19 cellular contexts compared by ENCODE assay signal in the genomic region with DNA sequence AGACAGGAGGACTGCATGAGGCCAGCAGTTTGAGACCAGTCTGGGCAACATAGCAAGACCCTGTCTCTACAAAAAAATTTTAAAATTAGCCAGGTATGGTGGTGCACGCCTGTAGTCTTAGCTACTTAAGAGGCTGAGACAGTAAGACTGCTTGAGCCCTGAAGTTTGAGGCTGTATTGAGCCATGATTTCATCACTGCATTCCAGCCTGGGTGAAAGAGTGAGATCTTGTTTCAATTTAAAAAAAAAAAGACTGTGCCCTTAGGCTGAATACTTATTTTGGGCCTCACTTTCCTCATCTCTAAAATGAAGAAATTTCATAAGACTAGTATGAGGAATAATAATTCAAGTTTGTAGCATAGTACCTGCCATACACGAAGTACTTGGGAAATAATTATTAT. TPM values are rescaled to one million over a fixed set of nuclear protein-coding genes. Genes with fewer than 3 reads are reported as not detected.
DNase-seq lines count a peak whose midpoint lies in the region; ATAC-seq and TF ChIP-seq lines count a peak whose summit lies in the region.
"Had no signal": no experiment of that assay in that cellular context is flagged by ENCODE, and none has a peak within 500 bp of the region (broad histone marks: within the 10 kb centered on the region; RNA-seq: fewer than 3 reads in every experiment).

No MANE protein-coding gene starts in this region.

- H3K23ac ChIP-seq in mesendoderm (ENCODE audit: low read length), result no peak overlapping the region

- H3K79me2 ChIP-seq in PC-3 (ENCODE audit: low read length) (no peaks in the 10 kb centered on the region), mesendoderm (ENCODE audit: control insufficient read depth, insufficient read depth, low read length) (no peaks in the 10 kb centered on the region)

- H3K56ac ChIP-seq in mesendoderm (ENCODE audit: low read length), result no peak overlapping the region

- H2BK120ac ChIP-seq in mesendoderm (ENCODE audit: low read depth, low read length), result no peak overlapping the region

- no peak overlapping the region for H4K5ac ChIP-seq in mesendoderm (ENCODE audit: low read length)

- H3K9ac ChIP-seq in PC-3 (ENCODE audit: low read length), result no peak overlapping the region
- H3K9ac ChIP-seq in mesendoderm (ENCODE audit: low read length), result no peak overlapping the region
- H3K9ac ChIP-seq: BLaER1 had no signal

- H3K36me3 ChIP-seq in PC-3 (ENCODE audit: low read depth, low read length) (no peaks in the 10 kb centered on the region), mesendoderm (ENCODE audit: control insufficient read depth, insufficient read depth, low read length) (no peaks in the 10 kb centered on the region)
- H3K36me3 ChIP-seq: esophagus squamous epithelium had no signal

- no peak overlapping the region for H2AFZ ChIP-seq in PC-3 (ENCODE audit: low read length)

- TF ChIP-seq CTCF in PC-3 (conservative IDR thresholded peaks at IDR 0.05; ENCODE audit: low read depth, low read length), result no peak
- no peak for TF ChIP-seq CTCF in choroid plexus epithelial cell (conservative IDR thresholded peaks at IDR 0.05; ENCODE audit: low read depth, low read length)

- no peak overlapping the region for H3K18ac ChIP-seq in mesendoderm (ENCODE audit: low read length)

- DNase-seq in EL (peak; percentile 67), PC-3 (peak; percentile 19), choroid plexus epithelial cell (ENCODE audit: low read depth) (peak; percentile 90), mesendoderm (peak; percentile 45), NCI-H2196 (lab: John Stamatoyannopoulos, UW; ENCODE audit: unreplicated experiment) (no peak)
- no peak for DNase-seq in activated CD8-positive, alpha-beta T cell treated with anti-CD3 and anti-CD28 coated beads, Interleukin-2, amount 10 ng/mL, durations not matched to agents 7 days and 5 days
- no peak for DNase-seq in activated CD4-positive, alpha-beta T cell treated with anti-CD3 and anti-CD28 coated beads, Interleukin-2, amount 10 ng/mL, durations not matched to agents 24 days and 14 days
- DNase-seq in stimulated activated CD4-positive, alpha-beta T cell treated with anti-CD3 and anti-CD28 coated beads, Interleukin-2, amount 100 ng/mL, for 48 hours, result no peak
- DNase-seq: activated CD4-positive, alpha-beta T cell treated with anti-CD3 and anti-CD28 coated beads, Interleukin-2, amount 10 ng/mL, durations not matched to agents 7 days and 5 days; activated naive CD4-positive, alpha-beta T cell; esophagus squamous epithelium; NCI-H1694 treated with DMSO at 0.1 percent for 48 hours; nephron progenitor cell had no signal

- no peaks in the 10 kb centered on the region for H4K20me1 ChIP-seq in PC-3 (ENCODE audit: low read length)
- H4K20me1 ChIP-seq: BLaER1 had no signal

- no peaks in the 10 kb centered on the region for H3K4me1 Mint-ChIP-seq in activated CD8-positive, alpha-beta T cell treated with anti-CD3 and anti-CD28 coated beads, Interleukin-2, amount 10 ng/mL, durations not matched to agents 7 days and 5 days (ENCODE audit: low read depth)
- H3K4me1 Mint-ChIP-seq in activated CD4-positive, alpha-beta T cell treated with anti-CD3 and anti-CD28 coated beads, Interleukin-2, amount 10 ng/mL, durations not matched to agents 24 days and 14 days, result no peaks in the 10 kb centered on the region
- H3K4me1 Mint-ChIP-seq: activated CD4-positive, alpha-beta T cell treated with anti-CD3 and anti-CD28 coated beads, Interleukin-2, amount 10 ng/mL, durations not matched to agents 7 days and 5 days; mesothelial cell of epicardium; nephron progenitor cell had no signal

- no peak overlapping the region for H2BK5ac ChIP-seq in mesendoderm (ENCODE audit: low read length)

- H3K4ac ChIP-seq in mesendoderm (ENCODE audit: low read depth, low read length), result no peak overlapping the region

- H3K27ac ChIP-seq in PC-3 (ENCODE audit: low read length), result no peak overlapping the region
- H3K27ac ChIP-seq in mesendoderm (ENCODE audit: low read depth, low read length), result no peak overlapping the region
- H3K27ac ChIP-seq: BLaER1, esophagus squamous epithelium had no signal

- no peaks in the 10 kb centered on the region for H3K9me3 ChIP-seq in PC-3 (ENCODE audit: low read length)
- H3K9me3 ChIP-seq: BLaER1, esophagus squamous epithelium had no signal

- H3K4me3 Mint-ChIP-seq in activated CD8-positive, alpha-beta T cell treated with anti-CD3 and anti-CD28 coated beads, Interleukin-2, amount 10 ng/mL, durations not matched to agents 7 days and 5 days, result no peak overlapping the region
- no peak overlapping the region for H3K4me3 Mint-ChIP-seq in activated CD4-positive, alpha-beta T cell treated with anti-CD3 and anti-CD28 coated beads, Interleukin-2, amount 10 ng/mL, durations not matched to agents 24 days and 14 days
- H3K4me3 Mint-ChIP-seq: activated CD4-positive, alpha-beta T cell treated with anti-CD3 and anti-CD28 coated beads, Interleukin-2, amount 10 ng/mL, durations not matched to agents 7 days and 5 days; brain; mesothelial cell of epicardium; nephron progenitor cell had no signal

- H3K27me3 Mint-ChIP-seq in activated CD8-positive, alpha-beta T cell treated with anti-CD3 and anti-CD28 coated beads, Interleukin-2, amount 10 ng/mL, durations not matched to agents 7 days and 5 days (ENCODE audit: low read depth), result no peaks in the 10 kb centered on the region
- H3K27me3 Mint-ChIP-seq in activated CD4-positive, alpha-beta T cell treated with anti-CD3 and anti-CD28 coated beads, Interleukin-2, amount 10 ng/mL, durations not matched to agents 24 days and 14 days, result no peaks in the 10 kb centered on the region
- H3K27me3 Mint-ChIP-seq: activated CD4-positive, alpha-beta T cell treated with anti-CD3 and anti-CD28 coated beads, Interleukin-2, amount 10 ng/mL, durations not matched to agents 7 days and 5 days; brain; progenitor cell of endocrine pancreas had no signal

- CTCF ChIA-PET in PC-3 (lab: Charles Lee), result interaction anchor here (0.7 kb wide), 1 partner anchor 14 kb away, joined by 3 read pairs; no protein-coding TSS in a partner anchor
- CTCF ChIA-PET in activated CD8-positive, alpha-beta T cell treated with anti-CD3 and anti-CD28 coated beads, Interleukin-2, amount 10 ng/mL, durations not matched to agents 7 days and 5 days (lab: Charles Lee), result no interaction called here

- H3K9me2 ChIP-seq in PC-3 (replicated peaks; ENCODE audit: low read length), result no peaks in the 10 kb centered on the region

- POLR2A ChIA-PET in PC-3 (lab: Charles Lee; ENCODE audit: unreplicated experiment), result interaction anchor here (0.7 kb wide), 1 partner anchor 49 kb away, joined by 12 read pairs; no protein-coding TSS in a partner anchor
- POLR2A ChIA-PET in activated CD8-positive, alpha-beta T cell treated with anti-CD3 and anti-CD28 coated beads, Interleukin-2, amount 10 ng/mL, durations not matched to agents 7 days and 5 days (lab: Charles Lee), result no interaction called here

- H3K9me3 Mint-ChIP-seq in activated CD8-positive, alpha-beta T cell treated with anti-CD3 and anti-CD28 coated beads, Interleukin-2, amount 10 ng/mL, durations not matched to agents 7 days and 5 days (ENCODE audit: insufficient read depth), result no peaks in the 10 kb centered on the region
- no peaks in the 10 kb centered on the region for H3K9me3 Mint-ChIP-seq in activated CD4-positive, alpha-beta T cell treated with anti-CD3 and anti-CD28 coated beads, Interleukin-2, amount 10 ng/mL, durations not matched to agents 24 days and 14 days
- H3K9me3 Mint-ChIP-seq: activated CD4-positive, alpha-beta T cell treated with anti-CD3 and anti-CD28 coated beads, Interleukin-2, amount 10 ng/mL, durations not matched to agents 7 days and 5 days; brain; mesothelial cell of epicardium; nephron progenitor cell had no signal

- ATAC-seq in PC-3, result no peak
- ATAC-seq in activated CD8-positive, alpha-beta T cell treated with anti-CD3 and anti-CD28 coated beads, Interleukin-2, amount 10 ng/mL, durations not matched to agents 7 days and 5 days, result no peak
- ATAC-seq: Right ventricle myocardium inferior had no signal

- no peak overlapping the region for H2BK15ac ChIP-seq in mesendoderm (replicated peaks; ENCODE audit: low read depth)

- intact Hi-C loops in PC-3 (cut with micrococcal nuclease), result no loop called here
- intact Hi-C loops in activated CD4-positive, alpha-beta T cell treated with anti-CD3 and anti-CD28 coated beads, Interleukin-2, amount 10 ng/mL, durations not matched to agents 24 days and 14 days (cut with micrococcal nuclease), result no loop called here

- no peak overlapping the region for H3K4me2 ChIP-seq in PC-3 (ENCODE audit: low read length)
- no peak overlapping the region for H3K4me2 ChIP-seq in mesendoderm (ENCODE audit: low read length)
- H3K4me2 ChIP-seq: BLaER1, smooth muscle cell had no signal

- H3K27ac Mint-ChIP-seq in activated CD8-positive, alpha-beta T cell treated with anti-CD3 and anti-CD28 coated beads, Interleukin-2, amount 10 ng/mL, durations not matched to agents 7 days and 5 days, result no peak overlapping the region
- H3K27ac Mint-ChIP-seq in activated CD4-positive, alpha-beta T cell treated with anti-CD3 and anti-CD28 coated beads, Interleukin-2, amount 10 ng/mL, durations not matched to agents 24 days and 14 days, result no peak overlapping the region
- H3K27ac Mint-ChIP-seq: activated CD4-positive, alpha-beta T cell treated with anti-CD3 and anti-CD28 coated beads, Interleukin-2, amount 10 ng/mL, durations not matched to agents 7 days and 5 days; brain; mesothelial cell of epicardium; progenitor cell of endocrine pancreas had no signal

- H4K8ac ChIP-seq in mesendoderm (ENCODE audit: low read depth, low read length), result no peak overlapping the region

- no peaks in the 10 kb centered on the region for H3K36me3 Mint-ChIP-seq in activated CD8-positive, alpha-beta T cell treated with anti-CD3 and anti-CD28 coated beads, Interleukin-2, amount 10 ng/mL, durations not matched to agents 7 days and 5 days (ENCODE audit: low read depth)
- no peaks in the 10 kb centered on the region for H3K36me3 Mint-ChIP-seq in activated CD4-positive, alpha-beta T cell treated with anti-CD3 and anti-CD28 coated beads, Interleukin-2, amount 10 ng/mL, durations not matched to agents 24 days and 14 days (ENCODE audit: low read depth)
- H3K36me3 Mint-ChIP-seq: mesothelial cell of epicardium had no signal

- H3K79me1 ChIP-seq in mesendoderm (ENCODE audit: low read length), result no peaks in the 10 kb centered on the region

- H3K4me3 ChIP-seq in PC-3 (ENCODE audit: low read length) (no peak overlapping the region), choroid plexus epithelial cell (ENCODE audit: low read depth, low read length) (no peak overlapping the region), mesendoderm (ENCODE audit: low read length) (no peak overlapping the region)
- H3K4me3 ChIP-seq: BLaER1, esophagus squamous epithelium, smooth muscle cell had no signal

- no CpG with 5 or more reads among the region's 2 CpGs for WGBS in mesendoderm (ENCODE audit: extremely low coverage, insufficient coverage, low lambda C conversion rate)

- no TSS peak for BruUV-seq in PC-3 (replicated peaks; lab: Mats Ljungman, UMichigan)

- H3K27me3 ChIP-seq in PC-3 (ENCODE audit: low read length) (no peaks in the 10 kb centered on the region), mesendoderm (ENCODE audit: insufficient read depth, low read length, poor library complexity) (no peaks in the 10 kb centered on the region)
- H3K27me3 ChIP-seq: BLaER1, esophagus squamous epithelium had no signal

- no peak overlapping the region for H2AK5ac ChIP-seq in mesendoderm (ENCODE audit: low read length)

- H3F3A ChIP-seq in PC-3 (ENCODE audit: low read length, unreplicated experiment), result no peaks in the 10 kb centered on the region

- peaks cover 4% of the 10 kb centered on the region for H3K4me1 ChIP-seq in PC-3 (ENCODE audit: insufficient read depth, low read length)
- H3K4me1 ChIP-seq in mesendoderm (ENCODE audit: control insufficient read depth, low read depth, low read length), result no peaks in the 10 kb centered on the region
- H3K4me1 ChIP-seq: BLaER1, esophagus squamous epithelium had no signal

RNA-seq across cellular contexts. Expression of gene AQP11, which starts 6.9 kb away (rescaled TPM):
- 2.2 and 3.1 TPM in 2 replicates for total RNA-seq in PC-3 (2014; rRNA removed)
- polyA plus RNA-seq in mesendoderm (2013, experiment 1 of 2), result 0.38 TPM
- 0.43 TPM for polyA plus RNA-seq in mesendoderm (2013, experiment 2 of 2)
- total RNA-seq in activated CD8-positive, alpha-beta T cell treated with anti-CD3 and anti-CD28 coated beads, Interleukin-2, amount 10 ng/mL, durations not matched to agents 7 days and 5 days, result under 1 TPM; 0.21 to 0.39 TPM
- 0.38 and 0.65 TPM in 2 replicates for total RNA-seq in activated CD4-positive, alpha-beta T cell treated with anti-CD3 and anti-CD28 coated beads, Interleukin-2, amount 10 ng/mL, durations not matched to agents 24 days and 14 days

RNA-seq across cellular contexts. Expression of gene CLNS1A, which starts 41.0 kb away (rescaled TPM):
- 302 and 361 TPM in 2 replicates for total RNA-seq in PC-3 (2014; rRNA removed)
- polyA plus RNA-seq in mesendoderm (2013, experiment 1 of 2), result 94.5 TPM
- polyA plus RNA-seq in mesendoderm (2013, experiment 2 of 2), result 96.1 TPM
- 100 to 1,000 TPM in 1 of 2 experiments, 10 to 100 TPM in 1; 99.9 to 103 TPM for total RNA-seq in activated CD8-positive, alpha-beta T cell treated with anti-CD3 and anti-CD28 coated beads, Interleukin-2, amount 10 ng/mL, durations not matched to agents 7 days and 5 days
- 177 and 186 TPM in 2 replicates for total RNA-seq in activated CD4-positive, alpha-beta T cell treated with anti-CD3 and anti-CD28 coated beads, Interleukin-2, amount 10 ng/mL, durations not matched to agents 24 days and 14 days

Comparison
In these comparisons a context has a peak if more than half of its experiments do, and no peak if none do; other contexts are left out.
1. DNase-seq: peak in EL (single experiment), PC-3 (single experiment), choroid plexus epithelial cell (single experiment) and mesendoderm (single experiment); none in activated CD8-positive, alpha-beta T cell treated with anti-CD3 and anti-CD28 coated beads, Interleukin-2, amount 10 ng/mL, durations not matched to agents 7 days and 5 days (single experiment), activated CD4-positive, alpha-beta T cell treated with anti-CD3 and anti-CD28 coated beads, Interleukin-2, amount 10 ng/mL, durations not matched to agents 24 days and 14 days (single experiment), NCI-H2196 (single experiment) and stimulated activated CD4-positive, alpha-beta T cell treated with anti-CD3 and anti-CD28 coated beads, Interleukin-2, amount 100 ng/mL, for 48 hours (0 of 2).